20 cellular contexts compared by ENCODE assay signal in the genomic region with DNA sequence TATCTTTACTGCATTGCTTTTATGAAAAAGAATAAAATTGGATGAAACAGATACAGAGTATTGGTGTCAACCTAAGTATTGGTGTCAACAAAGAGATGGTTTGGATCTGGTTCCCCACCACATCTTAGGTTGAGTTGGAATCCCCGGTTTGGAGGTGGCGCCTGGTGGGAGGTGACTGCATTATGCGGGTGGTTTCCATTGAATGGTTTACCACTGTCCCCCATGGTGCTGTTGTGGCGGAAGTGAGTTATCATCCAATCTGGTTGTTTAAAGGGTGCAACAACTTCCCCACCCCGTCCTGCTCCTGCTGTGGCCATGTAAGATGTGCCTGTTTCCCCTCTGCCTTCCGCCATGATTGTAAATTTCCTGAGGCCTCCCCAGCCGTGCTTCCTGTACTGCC.
"Had no signal": no experiment of that assay in that cellular context is flagged by ENCODE, and none has a peak within 500 bp of the region (broad histone marks: within the 10 kb centered on the region; RNA-seq: fewer than 3 reads in every experiment).

No MANE protein-coding gene starts in this region.

- H3K4me1 ChIP-seq: lower lobe of right lung, sigmoid colon, upper lobe of right lung had no signal

- H3K9me3 ChIP-seq: lower lobe of right lung, sigmoid colon, upper lobe of right lung had no signal

- H3K27ac Mint-ChIP-seq: brain; nephron progenitor cell; stimulated activated naive B cell treated with anti-CD40 and anti-IgM and Interleukin-4, amounts not matched to agents 10 μg/mL and 1 μg/mL and 100 μg/mL, for 72 hours had no signal

- H3K27me3 ChIP-seq: sigmoid colon, upper lobe of right lung had no signal

- H3K27ac ChIP-seq: dorsolateral prefrontal cortex, lower lobe of right lung, sigmoid colon, upper lobe of right lung, WERI-Rb-1 had no signal

- DNase-seq: activated gamma-delta T cell; caudate nucleus; dorsolateral prefrontal cortex; foreskin melanocyte; glutamatergic neuron; hippocampal formation; islet precursor cell; lower lobe of right lung; nephron progenitor cell; nucleus accumbens; posterior cingulate gyrus; sigmoid colon; stimulated activated CD4-positive, alpha-beta T cell treated with anti-CD3 and anti-CD28 coated beads, Interleukin-4, amount 100 ng/mL, for 4 hours; stimulated activated naive B cell treated with anti-CD40 and anti-IgM and Interleukin-4, amounts not matched to agents 10 μg/mL and 1 μg/mL and 100 μg/mL, for 72 hours; SW 1271; upper lobe of right lung; WERI-Rb-1 had no signal

- H3K4me3 Mint-ChIP-seq: brain; nephron progenitor cell; stimulated activated naive B cell treated with anti-CD40 and anti-IgM and Interleukin-4, amounts not matched to agents 10 μg/mL and 1 μg/mL and 100 μg/mL, for 72 hours had no signal

- H3K4me3 ChIP-seq: dorsolateral prefrontal cortex, lower lobe of right lung, sigmoid colon, upper lobe of right lung had no signal

- H3K4me1 Mint-ChIP-seq: brain, nephron progenitor cell had no signal

- H3K27me3 Mint-ChIP-seq: brain; stimulated activated naive B cell treated with anti-CD40 and anti-IgM and Interleukin-4, amounts not matched to agents 10 μg/mL and 1 μg/mL and 100 μg/mL, for 72 hours had no signal

- H3K36me3 Mint-ChIP-seq: brain had no signal

- H3K9me3 Mint-ChIP-seq: activated naive CD4-positive, alpha-beta T cell treated with anti-CD3 and anti-CD28 coated beads, Interleukin-2, amount 50 U/mL, for 72 hours; brain; nephron progenitor cell; stimulated activated naive B cell treated with anti-CD40 and anti-IgM and Interleukin-4, amounts not matched to agents 10 μg/mL and 1 μg/mL and 100 μg/mL, for 72 hours had no signal

- H3K36me3 ChIP-seq: WERI-Rb-1 had no signal

- FAIRE-seq: colon had no signal
